In the genomic region with DNA sequence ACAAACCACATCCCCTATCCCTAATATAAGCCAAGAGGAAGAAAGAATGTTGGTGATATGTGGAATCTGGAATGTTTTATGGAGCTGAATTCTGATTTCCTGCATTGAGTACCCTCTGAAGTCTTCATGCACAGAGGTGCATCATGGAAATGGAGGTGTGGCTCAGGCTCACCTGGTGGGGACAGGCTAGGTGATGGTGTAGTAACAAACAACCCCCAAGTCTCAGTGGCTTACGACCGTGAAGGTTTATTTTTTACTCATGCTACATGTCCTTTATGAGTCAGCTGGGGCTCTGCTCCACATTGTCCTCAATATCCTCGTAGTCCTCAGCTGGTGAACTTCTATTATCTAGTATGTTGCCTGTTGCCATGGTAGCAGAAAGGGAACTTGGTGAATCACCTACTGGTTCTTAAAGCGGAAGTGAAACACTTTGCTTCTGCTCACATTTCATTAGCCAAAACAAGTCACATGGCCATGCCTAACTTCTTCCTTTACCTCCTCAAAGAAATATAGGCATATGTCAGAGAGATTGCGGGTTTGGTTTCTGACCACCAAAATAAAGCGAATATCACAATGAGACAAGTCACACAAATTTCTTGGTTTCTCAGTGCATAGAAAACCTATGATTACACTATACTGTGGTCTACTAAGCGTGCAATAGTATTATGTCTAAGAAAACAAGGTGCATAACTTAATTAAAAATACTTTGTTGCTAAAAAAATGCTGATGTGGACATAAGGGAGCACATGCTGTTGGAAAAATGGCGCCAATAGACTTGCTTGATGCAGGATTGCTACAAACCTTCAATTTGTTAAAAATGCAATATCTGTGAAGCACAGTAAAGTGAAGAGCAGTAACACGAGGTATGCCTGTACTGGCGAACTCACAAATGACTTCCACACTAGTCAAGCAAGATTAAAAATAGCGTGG, we compare ENCODE assay signal across 1 cellular context.
A peak's percentile ranks its signal among the peaks of the same experiment; 100 is the strongest.
TF ChIP-seq lines count a peak whose summit lies in the region.

A gene with protein sequence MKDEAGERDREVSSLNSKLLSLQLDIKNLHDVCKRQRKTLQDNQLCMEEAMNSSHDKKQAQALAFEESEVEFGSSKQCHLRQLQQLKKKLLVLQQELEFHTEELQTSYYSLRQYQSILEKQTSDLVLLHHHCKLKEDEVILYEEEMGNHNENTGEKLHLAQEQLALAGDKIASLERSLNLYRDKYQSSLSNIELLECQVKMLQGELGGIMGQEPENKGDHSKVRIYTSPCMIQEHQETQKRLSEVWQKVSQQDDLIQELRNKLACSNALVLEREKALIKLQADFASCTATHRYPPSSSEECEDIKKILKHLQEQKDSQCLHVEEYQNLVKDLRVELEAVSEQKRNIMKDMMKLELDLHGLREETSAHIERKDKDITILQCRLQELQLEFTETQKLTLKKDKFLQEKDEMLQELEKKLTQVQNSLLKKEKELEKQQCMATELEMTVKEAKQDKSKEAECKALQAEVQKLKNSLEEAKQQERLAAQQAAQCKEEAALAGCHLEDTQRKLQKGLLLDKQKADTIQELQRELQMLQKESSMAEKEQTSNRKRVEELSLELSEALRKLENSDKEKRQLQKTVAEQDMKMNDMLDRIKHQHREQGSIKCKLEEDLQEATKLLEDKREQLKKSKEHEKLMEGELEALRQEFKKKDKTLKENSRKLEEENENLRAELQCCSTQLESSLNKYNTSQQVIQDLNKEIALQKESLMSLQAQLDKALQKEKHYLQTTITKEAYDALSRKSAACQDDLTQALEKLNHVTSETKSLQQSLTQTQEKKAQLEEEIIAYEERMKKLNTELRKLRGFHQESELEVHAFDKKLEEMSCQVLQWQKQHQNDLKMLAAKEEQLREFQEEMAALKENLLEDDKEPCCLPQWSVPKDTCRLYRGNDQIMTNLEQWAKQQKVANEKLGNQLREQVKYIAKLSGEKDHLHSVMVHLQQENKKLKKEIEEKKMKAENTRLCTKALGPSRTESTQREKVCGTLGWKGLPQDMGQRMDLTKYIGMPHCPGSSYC (minus strand): TSS at position 51 of the 930 bp plus-strand sequence. CDS start 947 bp downstream, outside the sequence.

TF ChIP-seq in GM12878, 131 proteins besides CTCF, POLR2A, EP300 and RAD21 (continued from another document):
- no peak for TF ChIP-seq PRDM15 (CRISPR knock-in tag; IDR thresholded peaks at IDR 0.05)
- 0 out of 2 replicates have a peak, but pooled peaks have one; percentile 35 for TF ChIP-seq FOXM1 (IDR thresholded peaks at IDR 0.05; ENCODE audit: low read depth, low read length)
- TF ChIP-seq RBBP5 (conservative IDR thresholded peaks at IDR 0.05), result no peak
- TF ChIP-seq, protein P1, sequence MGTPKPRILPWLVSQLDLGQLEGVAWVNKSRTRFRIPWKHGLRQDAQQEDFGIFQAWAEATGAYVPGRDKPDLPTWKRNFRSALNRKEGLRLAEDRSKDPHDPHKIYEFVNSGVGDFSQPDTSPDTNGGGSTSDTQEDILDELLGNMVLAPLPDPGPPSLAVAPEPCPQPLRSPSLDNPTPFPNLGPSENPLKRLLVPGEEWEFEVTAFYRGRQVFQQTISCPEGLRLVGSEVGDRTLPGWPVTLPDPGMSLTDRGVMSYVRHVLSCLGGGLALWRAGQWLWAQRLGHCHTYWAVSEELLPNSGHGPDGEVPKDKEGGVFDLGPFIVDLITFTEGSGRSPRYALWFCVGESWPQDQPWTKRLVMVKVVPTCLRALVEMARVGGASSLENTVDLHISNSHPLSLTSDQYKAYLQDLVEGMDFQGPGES (IDR thresholded peaks at IDR 0.05), result no peak
- TF ChIP-seq NR2F1 (conservative IDR thresholded peaks at IDR 0.05), result no peak
- no peak for TF ChIP-seq SIX5 (IDR thresholded peaks at IDR 0.05; ENCODE audit: low read depth, low read length, severe bottlenecking)
- TF ChIP-seq HDAC2 (IDR thresholded peaks at IDR 0.05), result no peak
- no peak for TF ChIP-seq HDAC6 (IDR thresholded peaks at IDR 0.05; ENCODE audit: unreplicated experiment)
- TF ChIP-seq SPI1 (IDR thresholded peaks at IDR 0.05; ENCODE audit: borderline replicate concordance, insufficient read depth, low read depth, low read length), result peak; percentile 98
- 0 out of 2 replicates have a peak, but pooled peaks have one; percentile 23 for TF ChIP-seq BACH1 (IDR thresholded peaks at IDR 0.05; ENCODE audit: borderline replicate concordance)
- TF ChIP-seq, protein P2, sequence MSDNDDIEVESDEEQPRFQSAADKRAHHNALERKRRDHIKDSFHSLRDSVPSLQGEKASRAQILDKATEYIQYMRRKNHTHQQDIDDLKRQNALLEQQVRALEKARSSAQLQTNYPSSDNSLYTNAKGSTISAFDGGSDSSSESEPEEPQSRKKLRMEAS (IDR thresholded peaks at IDR 0.05; ENCODE audit: low read depth, low read length), result peak; percentile 66; the same call in 1 of the 2 replicates
- no peak for TF ChIP-seq CHD4 (IDR thresholded peaks at IDR 0.05)
- peak; percentile 41; the same call in 1 of the 2 replicates for TF ChIP-seq TCF12 (IDR thresholded peaks at IDR 0.05; ENCODE audit: low read depth, low read length)
- TF ChIP-seq, protein P3, sequence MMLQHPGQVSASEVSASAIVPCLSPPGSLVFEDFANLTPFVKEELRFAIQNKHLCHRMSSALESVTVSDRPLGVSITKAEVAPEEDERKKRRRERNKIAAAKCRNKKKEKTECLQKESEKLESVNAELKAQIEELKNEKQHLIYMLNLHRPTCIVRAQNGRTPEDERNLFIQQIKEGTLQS (IDR thresholded peaks at IDR 0.05; ENCODE audit: borderline replicate concordance, extremely low read depth, low read depth, low read length), result 0 out of 2 replicates have a peak, but pooled peaks have one; percentile 22
- TF ChIP-seq MTA3 (IDR thresholded peaks at IDR 0.05; ENCODE audit: borderline replicate concordance, low read length), result no peak
- 0 out of 2 replicates have a peak, but pooled peaks have one; percentile 55 for TF ChIP-seq SIN3A (IDR thresholded peaks at IDR 0.05; ENCODE audit: low read depth, low read length)
- peak; percentile 86 for TF ChIP-seq MXI1 (IDR thresholded peaks at IDR 0.05; ENCODE audit: low read depth, low read length)
- 0 out of 2 replicates have a peak, but pooled peaks have one; percentile 40 for TF ChIP-seq NBN (IDR thresholded peaks at IDR 0.05)
- peak; percentile 56 for TF ChIP-seq SKIL (IDR thresholded peaks at IDR 0.05; ENCODE audit: low read depth, poor library complexity, severe bottlenecking)
- TF ChIP-seq ZNF207 (IDR thresholded peaks at IDR 0.05; ENCODE audit: borderline replicate concordance), result no peak; the same call in 1 of the 2 replicates
- TF ChIP-seq, protein P4, sequence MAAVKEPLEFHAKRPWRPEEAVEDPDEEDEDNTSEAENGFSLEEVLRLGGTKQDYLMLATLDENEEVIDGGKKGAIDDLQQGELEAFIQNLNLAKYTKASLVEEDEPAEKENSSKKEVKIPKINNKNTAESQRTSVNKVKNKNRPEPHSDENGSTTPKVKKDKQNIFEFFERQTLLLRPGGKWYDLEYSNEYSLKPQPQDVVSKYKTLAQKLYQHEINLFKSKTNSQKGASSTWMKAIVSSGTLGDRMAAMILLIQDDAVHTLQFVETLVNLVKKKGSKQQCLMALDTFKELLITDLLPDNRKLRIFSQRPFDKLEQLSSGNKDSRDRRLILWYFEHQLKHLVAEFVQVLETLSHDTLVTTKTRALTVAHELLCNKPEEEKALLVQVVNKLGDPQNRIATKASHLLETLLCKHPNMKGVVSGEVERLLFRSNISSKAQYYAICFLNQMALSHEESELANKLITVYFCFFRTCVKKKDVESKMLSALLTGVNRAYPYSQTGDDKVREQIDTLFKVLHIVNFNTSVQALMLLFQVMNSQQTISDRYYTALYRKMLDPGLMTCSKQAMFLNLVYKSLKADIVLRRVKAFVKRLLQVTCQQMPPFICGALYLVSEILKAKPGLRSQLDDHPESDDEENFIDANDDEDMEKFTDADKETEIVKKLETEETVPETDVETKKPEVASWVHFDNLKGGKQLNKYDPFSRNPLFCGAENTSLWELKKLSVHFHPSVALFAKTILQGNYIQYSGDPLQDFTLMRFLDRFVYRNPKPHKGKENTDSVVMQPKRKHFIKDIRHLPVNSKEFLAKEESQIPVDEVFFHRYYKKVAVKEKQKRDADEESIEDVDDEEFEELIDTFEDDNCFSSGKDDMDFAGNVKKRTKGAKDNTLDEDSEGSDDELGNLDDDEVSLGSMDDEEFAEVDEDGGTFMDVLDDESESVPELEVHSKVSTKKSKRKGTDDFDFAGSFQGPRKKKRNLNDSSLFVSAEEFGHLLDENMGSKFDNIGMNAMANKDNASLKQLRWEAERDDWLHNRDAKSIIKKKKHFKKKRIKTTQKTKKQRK (IDR thresholded peaks at IDR 0.05; ENCODE audit: low read depth, low read length), result no peak
- TF ChIP-seq, protein P5, sequence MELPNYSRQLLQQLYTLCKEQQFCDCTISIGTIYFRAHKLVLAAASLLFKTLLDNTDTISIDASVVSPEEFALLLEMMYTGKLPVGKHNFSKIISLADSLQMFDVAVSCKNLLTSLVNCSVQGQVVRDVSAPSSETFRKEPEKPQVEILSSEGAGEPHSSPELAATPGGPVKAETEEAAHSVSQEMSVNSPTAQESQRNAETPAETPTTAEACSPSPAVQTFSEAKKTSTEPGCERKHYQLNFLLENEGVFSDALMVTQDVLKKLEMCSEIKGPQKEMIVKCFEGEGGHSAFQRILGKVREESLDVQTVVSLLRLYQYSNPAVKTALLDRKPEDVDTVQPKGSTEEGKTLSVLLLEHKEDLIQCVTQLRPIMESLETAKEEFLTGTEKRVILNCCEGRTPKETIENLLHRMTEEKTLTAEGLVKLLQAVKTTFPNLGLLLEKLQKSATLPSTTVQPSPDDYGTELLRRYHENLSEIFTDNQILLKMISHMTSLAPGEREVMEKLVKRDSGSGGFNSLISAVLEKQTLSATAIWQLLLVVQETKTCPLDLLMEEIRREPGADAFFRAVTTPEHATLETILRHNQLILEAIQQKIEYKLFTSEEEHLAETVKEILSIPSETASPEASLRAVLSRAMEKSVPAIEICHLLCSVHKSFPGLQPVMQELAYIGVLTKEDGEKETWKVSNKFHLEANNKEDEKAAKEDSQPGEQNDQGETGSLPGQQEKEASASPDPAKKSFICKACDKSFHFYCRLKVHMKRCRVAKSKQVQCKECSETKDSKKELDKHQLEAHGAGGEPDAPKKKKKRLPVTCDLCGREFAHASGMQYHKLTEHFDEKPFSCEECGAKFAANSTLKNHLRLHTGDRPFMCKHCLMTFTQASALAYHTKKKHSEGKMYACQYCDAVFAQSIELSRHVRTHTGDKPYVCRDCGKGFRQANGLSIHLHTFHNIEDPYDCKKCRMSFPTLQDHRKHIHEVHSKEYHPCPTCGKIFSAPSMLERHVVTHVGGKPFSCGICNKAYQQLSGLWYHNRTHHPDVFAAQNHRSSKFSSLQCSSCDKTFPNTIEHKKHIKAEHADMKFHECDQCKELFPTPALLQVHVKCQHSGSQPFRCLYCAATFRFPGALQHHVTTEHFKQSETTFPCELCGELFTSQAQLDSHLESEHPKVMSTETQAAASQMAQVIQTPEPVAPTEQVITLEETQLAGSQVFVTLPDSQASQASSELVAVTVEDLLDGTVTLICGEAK (IDR thresholded peaks at IDR 0.05; ENCODE audit: borderline replicate concordance), result peak; percentile 39; the same call in 1 of the 2 replicates
